In the genomic region with DNA sequence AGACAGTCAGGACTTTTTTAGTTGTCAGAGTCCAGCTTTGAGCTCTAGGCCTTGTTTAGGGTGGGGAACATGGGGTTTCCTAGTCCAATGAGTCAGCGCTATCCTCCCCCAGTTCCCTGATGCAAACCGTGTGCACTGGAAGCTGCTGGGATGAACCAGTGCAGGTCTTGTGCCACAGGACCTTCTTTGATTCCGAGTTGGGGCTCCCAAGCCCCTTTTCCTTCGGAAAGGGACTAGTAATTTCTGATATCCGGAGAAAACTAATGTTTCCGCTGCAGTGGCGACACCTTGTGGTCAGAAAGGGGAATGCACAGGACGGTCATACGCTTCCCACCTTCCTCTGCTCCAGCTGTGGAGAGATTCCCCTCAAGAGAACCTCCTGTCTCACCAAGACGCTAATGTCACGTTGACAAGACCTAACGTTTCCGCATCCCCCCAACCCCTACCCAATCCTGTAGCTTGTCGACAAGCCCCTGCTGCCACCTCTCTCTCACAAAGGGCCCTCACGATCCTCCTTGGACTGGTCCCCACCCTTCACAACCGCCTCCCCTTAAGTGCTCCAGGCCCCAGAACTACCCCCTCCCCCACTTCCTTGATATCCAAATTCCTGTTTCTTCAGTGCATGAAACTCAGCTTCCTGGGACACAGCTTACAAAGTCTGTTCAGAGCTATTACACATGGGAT, we compare ENCODE assay signal across 8 cellular contexts. TPM values are rescaled to one million over a fixed set of nuclear protein-coding genes. Genes with fewer than 3 reads are reported as not detected.
DNase-seq lines count a peak whose midpoint lies in the region; ATAC-seq lines count a peak whose summit lies in the region.

No MANE protein-coding gene starts in this region.

- DNase-seq in NOMO-1 treated with DMSO at 0.1 percent for 48 hours (lab: John Stamatoyannopoulos, UW; ENCODE audit: unreplicated experiment) = peak; percentile 41
- no peak for DNase-seq in NOMO-1 treated with dmso at 0.1 percent for 144 hours (lab: John Stamatoyannopoulos, UW; ENCODE audit: unreplicated experiment)
- peak; percentile 56 for DNase-seq in MG63
- peak; percentile 67 for DNase-seq in SKM-1 treated with dmso at 0.1 percent for 144 hours (lab: John Stamatoyannopoulos, UW; ENCODE audit: unreplicated experiment)
- peak; percentile 57 for DNase-seq in activated naive CD8-positive, alpha-beta T cell treated with anti-CD3 and anti-CD28 coated beads for 36 hours
- peak; percentile 80 for DNase-seq in left ventricle myocardium superior
- peak; percentile 90 for DNase-seq in retina

- ATAC-seq in left ventricle myocardium superior (peak; percentile 63), HG02938 (IDR thresholded peaks at IDR 0.05; ENCODE audit: unreplicated experiment) (no peak)

- no peaks in the 10 kb centered on the region for H3K36me3 Mint-ChIP-seq in activated naive CD8-positive, alpha-beta T cell treated with anti-CD3 and anti-CD28 coated beads for 36 hours

- intact Hi-C loops in left ventricle myocardium superior (cut with micrococcal nuclease) = loop anchor here (5.0 to 10.0 kb wide), 2 partner anchors 147 to 174 kb away; no protein-coding TSS in a partner anchor

- H3K27me3 Mint-ChIP-seq in activated naive CD8-positive, alpha-beta T cell treated with anti-CD3 and anti-CD28 coated beads for 36 hours = no peaks in the 10 kb centered on the region

- H3K36me3 ChIP-seq in MG63 = no peaks in the 10 kb centered on the region

- no peaks in the 10 kb centered on the region for H3K9me3 Mint-ChIP-seq in activated naive CD8-positive, alpha-beta T cell treated with anti-CD3 and anti-CD28 coated beads for 36 hours

- H3K4me3 Mint-ChIP-seq in activated naive CD8-positive, alpha-beta T cell treated with anti-CD3 and anti-CD28 coated beads for 36 hours = no peak overlapping the region

- H3K9me3 ChIP-seq in MG63 = no peaks in the 10 kb centered on the region

- no peaks in the 10 kb centered on the region for H3K27me3 ChIP-seq in MG63

- no peak overlapping the region for H3K27ac Mint-ChIP-seq in activated naive CD8-positive, alpha-beta T cell treated with anti-CD3 and anti-CD28 coated beads for 36 hours

- no peak overlapping the region for H3K4me3 ChIP-seq in MG63

- peaks cover 9% of the 10 kb centered on the region for H3K4me1 Mint-ChIP-seq in activated naive CD8-positive, alpha-beta T cell treated with anti-CD3 and anti-CD28 coated beads for 36 hours

RNA-seq across cellular contexts. Expression of gene GPA33, which starts 31.0 kb away (rescaled TPM):
- total RNA-seq in MG63 (2014; rRNA removed; shearing (Covaris generic); ENCODE audit: low replicate concordance) = not detected in 2 replicates
- not detected for total RNA-seq in activated naive CD8-positive, alpha-beta T cell treated with anti-CD3 and anti-CD28 coated beads for 36 hours
- total RNA-seq in left ventricle myocardium superior = 0.07 TPM

RNA-seq across cellular contexts. Expression of gene STYXL2, which starts 34.7 kb away (rescaled TPM):
- total RNA-seq in MG63 (2014; rRNA removed; shearing (Covaris generic); ENCODE audit: low replicate concordance) = 0.07 TPM in 1 of 2 replicates, not detected in the other
- total RNA-seq in activated naive CD8-positive, alpha-beta T cell treated with anti-CD3 and anti-CD28 coated beads for 36 hours = not detected
- total RNA-seq in left ventricle myocardium superior = 121 TPM

Comparison
In these comparisons a context has a peak if more than half of its experiments do, and no peak if none do; other contexts are left out.
1. RNA of gene STYXL2, which starts 34.7 kb away (total RNA-seq): 121 TPM in left ventricle myocardium superior (single experiment); not detected in activated naive CD8-positive, alpha-beta T cell treated with anti-CD3 and anti-CD28 coated beads for 36 hours and 0.07 TPM in MG63; every median in the first group is over 100 times any median in the second.